Comparison of ENCODE assay signal across 1 cellular context in genomic region chr14:49893309-49894213, GRCh38.
TF ChIP-seq lines count a peak whose summit lies in the region.

No MANE protein-coding gene starts in this region.

TF ChIP-seq in WTC11, 78 proteins besides CTCF, POLR2A, EP300 and RAD21 (continued from another document):
- TF ChIP-seq E2F4 (CRISPR knock-in tag; IDR thresholded peaks at IDR 0.05; ENCODE audit: borderline replicate concordance, low read depth) (peak; percentile 75; the same call in 1 of the 2 replicates), GABPB1 (CRISPR knock-in tag; IDR thresholded peaks at IDR 0.05) (no peak)
